In the genomic region with DNA sequence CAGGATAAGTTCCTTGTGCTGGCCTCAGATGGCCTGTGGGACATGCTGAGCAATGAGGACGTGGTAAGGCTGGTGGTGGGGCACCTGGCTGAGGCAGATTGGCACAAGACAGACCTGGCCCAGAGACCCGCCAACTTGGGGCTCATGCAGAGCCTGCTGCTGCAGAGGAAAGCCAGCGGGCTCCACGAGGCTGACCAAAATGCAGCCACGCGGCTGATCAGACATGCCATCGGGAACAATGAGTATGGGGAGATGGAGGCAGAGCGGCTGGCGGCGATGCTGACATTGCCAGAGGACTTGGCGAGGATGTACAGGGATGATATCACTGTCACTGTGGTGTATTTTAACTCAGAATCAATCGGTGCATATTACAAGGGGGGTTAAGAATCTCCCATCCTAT, we compare ENCODE assay signal across 2 cellular contexts.
TF ChIP-seq lines count a peak whose summit lies in the region.

No MANE protein-coding gene starts in this region.

TF ChIP-seq in IMR-90, 13 proteins besides CTCF, POLR2A, EP300 and RAD21:
- TF ChIP-seq, protein P1, sequence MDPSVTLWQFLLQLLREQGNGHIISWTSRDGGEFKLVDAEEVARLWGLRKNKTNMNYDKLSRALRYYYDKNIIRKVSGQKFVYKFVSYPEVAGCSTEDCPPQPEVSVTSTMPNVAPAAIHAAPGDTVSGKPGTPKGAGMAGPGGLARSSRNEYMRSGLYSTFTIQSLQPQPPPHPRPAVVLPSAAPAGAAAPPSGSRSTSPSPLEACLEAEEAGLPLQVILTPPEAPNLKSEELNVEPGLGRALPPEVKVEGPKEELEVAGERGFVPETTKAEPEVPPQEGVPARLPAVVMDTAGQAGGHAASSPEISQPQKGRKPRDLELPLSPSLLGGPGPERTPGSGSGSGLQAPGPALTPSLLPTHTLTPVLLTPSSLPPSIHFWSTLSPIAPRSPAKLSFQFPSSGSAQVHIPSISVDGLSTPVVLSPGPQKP (IDR thresholded peaks at IDR 0.05; ENCODE audit: borderline replicate concordance, low read depth, low read length), result no peak
- TF ChIP-seq NFE2L2 (IDR thresholded peaks at IDR 0.05; ENCODE audit: low read depth, low read length), result no peak

TF ChIP-seq in K562, 482 proteins besides CTCF, POLR2A, EP300 and RAD21:
- no peak for TF ChIP-seq ZNF586 (CRISPR knock-in tag; conservative IDR thresholded peaks at IDR 0.05)
- peak; percentile 39; the same call in 1 of the 2 replicates for TF ChIP-seq RBFOX2 (IDR thresholded peaks at IDR 0.05; ENCODE audit: low read depth, low read length)
